8 cellular contexts compared by ENCODE assay signal in genomic region chr14:105397350-105397931, GRCh38. TPM values are rescaled to one million over a fixed set of nuclear protein-coding genes. Genes with fewer than 3 reads are reported as not detected.
DNase-seq lines count a peak whose midpoint lies in the region; ATAC-seq and TF ChIP-seq lines count a peak whose summit lies in the region.

No MANE protein-coding gene starts in this region.

- no peak for ATAC-seq in foreskin keratinocyte

- peak overlapping the region; percentile 41 for H2AK5ac ChIP-seq in trophoblast cell (ENCODE audit: low read length)

- H4K8ac ChIP-seq in trophoblast cell (ENCODE audit: low read depth, low read length): peak overlapping the region; percentile 99

- H3K9ac ChIP-seq in SK-N-MC (ENCODE audit: insufficient read length) (peak overlapping the region; percentile 94), trophoblast cell (ENCODE audit: low read length) (no peak overlapping the region)

- peak overlapping the region; percentile 95 for H4K91ac ChIP-seq in trophoblast cell (ENCODE audit: low read depth, low read length)

- peak; percentile 11 for DNase-seq in ELR (ENCODE audit: low read depth)
- DNase-seq in SK-N-MC (ENCODE audit: low read depth, low spot score): no peak
- no peak for DNase-seq in esophagus muscularis mucosa (ENCODE audit: extremely low spot score)
- DNase-seq in trophoblast cell: no peak
- DNase-seq in GM03348 (ENCODE audit: low spot score): no peak
- no peak for DNase-seq in OCI-M2 (lab: John Stamatoyannopoulos, UW; ENCODE audit: unreplicated experiment)
- DNase-seq in MV-4-11 (lab: John Stamatoyannopoulos, UW): no peak
- no peak for DNase-seq in foreskin keratinocyte

- no peaks in the 10 kb centered on the region for H3K27me3 ChIP-seq in esophagus muscularis mucosa
- H3K27me3 ChIP-seq in trophoblast cell (ENCODE audit: insufficient read depth, low read length): no peaks in the 10 kb centered on the region
- H3K27me3 ChIP-seq in foreskin keratinocyte: no peaks in the 10 kb centered on the region

- no peak overlapping the region for H2BK12ac ChIP-seq in trophoblast cell (ENCODE audit: low read length)

- H3K9me3 ChIP-seq in SK-N-MC (ENCODE audit: low read depth, low read length): no peaks in the 10 kb centered on the region
- peaks cover 0 to 10% (median 0%) of the 10 kb centered on the region in 4 donors for H3K9me3 ChIP-seq in esophagus muscularis mucosa
- H3K9me3 ChIP-seq in trophoblast cell (ENCODE audit: insufficient read depth, low read depth, low read length): peaks cover 28% of the 10 kb centered on the region

- H4K12ac ChIP-seq in trophoblast cell (ENCODE audit: low read depth, low read length): peak overlapping the region; percentile 38

- peaks cover 10% of the 10 kb centered on the region for H3K79me1 ChIP-seq in trophoblast cell (ENCODE audit: low read length)

- H2BK120ac ChIP-seq in trophoblast cell (ENCODE audit: insufficient read depth, low read length, poor library complexity): no peak overlapping the region

- H3K18ac ChIP-seq in trophoblast cell (ENCODE audit: low read length): no peak overlapping the region

- H2AFZ ChIP-seq in trophoblast cell (ENCODE audit: insufficient read depth, low read length, poor library complexity): no peak overlapping the region

- H3K4me1 ChIP-seq in esophagus muscularis mucosa (peaks cover 21 to 34% (median 28%) of the 10 kb centered on the region in 4 donors), trophoblast cell (ENCODE audit: control insufficient read depth in 1 of 2, insufficient read depth in 2 of 2, low read length in 2 of 2) (peaks cover 11 to 15% of the 10 kb centered on the region in 2 experiments), foreskin keratinocyte (no peaks in the 10 kb centered on the region)

- no peak overlapping the region for H3K4me2 ChIP-seq in trophoblast cell (ENCODE audit: low read length)

- H3K27ac ChIP-seq in SK-N-MC: peak overlapping the region; percentile 72
- peak overlapping the region; percentile 82 to 89 (median 86) for H3K27ac ChIP-seq in esophagus muscularis mucosa (replicated peaks in 1 of 4)
- H3K27ac ChIP-seq in trophoblast cell (ENCODE audit: low read depth, low read length): no peak overlapping the region
- H3K27ac ChIP-seq in foreskin keratinocyte: no peak overlapping the region

- H3K4me3 ChIP-seq in SK-N-MC: peak overlapping the region; percentile 94
- peak overlapping the region; percentile 91 to 96 (median 92) for H3K4me3 ChIP-seq in esophagus muscularis mucosa
- H3K4me3 ChIP-seq in trophoblast cell (ENCODE audit: low read depth, low read length): no peak overlapping the region

- peak overlapping the region; percentile 34 for H3K4ac ChIP-seq in trophoblast cell (ENCODE audit: low read depth, low read length)

- no peak for TF ChIP-seq POLR2A in esophagus muscularis mucosa (IDR thresholded peaks at IDR 0.05; ENCODE audit: low read depth)

- TF ChIP-seq CTCF in esophagus muscularis mucosa (IDR thresholded peaks at IDR 0.05): no peak
- TF ChIP-seq CTCF in foreskin keratinocyte (conservative IDR thresholded peaks at IDR 0.05): no peak

- H3K23ac ChIP-seq in trophoblast cell (ENCODE audit: low read length): no peak overlapping the region

- no peak overlapping the region for H2BK5ac ChIP-seq in trophoblast cell (ENCODE audit: low read depth, low read length, poor library complexity)

- H3K14ac ChIP-seq in trophoblast cell (ENCODE audit: low read length): peak overlapping the region; percentile 43

- H3K36me3 ChIP-seq in SK-N-MC (ENCODE audit: insufficient read depth, low read length) (peaks cover 23% of the 10 kb centered on the region), esophagus muscularis mucosa (peaks cover 0 to 48% (median 27%) of the 10 kb centered on the region in 4 donors), trophoblast cell (ENCODE audit: control insufficient read depth in 1 of 2, insufficient read depth in 2 of 2, low read length in 2 of 2) (peaks cover 14 to 19% of the 10 kb centered on the region in 2 experiments)

- no peak for TF ChIP-seq EP300 in esophagus muscularis mucosa (IDR thresholded peaks at IDR 0.05)

- 86% methylated on average over 8 of the region's 13 CpGs for WGBS in esophagus muscularis mucosa
- WGBS in trophoblast cell (ENCODE audit: extremely low coverage, insufficient coverage, insufficient read length): no CpG with 5 or more reads among the region's 13 CpGs

- H3K79me2 ChIP-seq in trophoblast cell (ENCODE audit: control insufficient read depth, insufficient read depth, low read length, poor library complexity): peaks cover 5% of the 10 kb centered on the region

- intact Hi-C loops in esophagus muscularis mucosa (cut with DNase I): no loop called here

RNA-seq across cellular contexts. Expression of gene TEX22, which starts 0.9 kb away (rescaled TPM):
- under 1 TPM in 3 of 4 donors, not detected in 1; under 0.01 to 0.19 (median 0.17) TPM for total RNA-seq in esophagus muscularis mucosa
- 0.04 and 0.10 TPM in 2 replicates for polyA plus RNA-seq in trophoblast cell (2013)
- 0.07 TPM in 1 of 2 replicates, not detected in the other for total RNA-seq in foreskin keratinocyte
- 0.01 and 0.02 TPM in 2 replicates for polyA plus RNA-seq in foreskin keratinocyte

RNA-seq across cellular contexts. Expression of gene MTA1, which starts 22.2 kb away (rescaled TPM):
- 10 to 100 TPM; 49.0 to 94.2 (median 67.9) TPM for total RNA-seq in esophagus muscularis mucosa
- polyA plus RNA-seq in trophoblast cell (2013): 90.0 and 91.2 TPM in 2 replicates
- total RNA-seq in foreskin keratinocyte: 64.1 and 64.7 TPM in 2 replicates
- 47.7 and 53.3 TPM in 2 replicates for polyA plus RNA-seq in foreskin keratinocyte

Comparison
In these comparisons a context has a peak if more than half of its experiments do, and no peak if none do; other contexts are left out.
1. H3K27ac ChIP-seq: peak in SK-N-MC (single experiment) and esophagus muscularis mucosa (4 of 4); none in trophoblast cell (single experiment) and foreskin keratinocyte (single experiment).